In the genomic region with DNA sequence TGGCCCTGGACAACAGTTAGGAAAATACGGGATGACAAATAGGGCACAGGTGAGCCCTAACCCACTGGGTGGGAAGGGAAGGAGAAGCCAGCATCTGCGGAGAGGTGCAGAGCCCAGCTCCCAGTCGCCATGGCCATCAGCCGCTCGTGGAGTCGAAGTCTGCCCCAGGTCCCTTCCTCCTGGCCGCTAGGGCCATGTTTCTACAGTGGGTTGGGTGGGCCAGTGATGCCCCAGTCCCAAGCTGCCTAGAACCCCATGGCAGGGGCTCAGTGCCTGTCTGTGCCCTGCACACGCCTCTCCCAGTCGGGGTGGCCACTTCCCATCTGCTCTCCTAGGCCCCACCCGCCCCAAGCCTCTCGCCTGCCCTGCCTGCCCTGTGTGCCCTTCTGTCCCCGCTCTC, we compare ENCODE assay signal across 6 cellular contexts. TPM values are rescaled to one million over a fixed set of nuclear protein-coding genes. Genes with fewer than 3 reads are reported as not detected.
"Had no signal": no experiment of that assay in that cellular context is flagged by ENCODE, and none has a peak within 500 bp of the region (broad histone marks: within the 10 kb centered on the region; RNA-seq: fewer than 3 reads in every experiment).

No MANE protein-coding gene starts in this region.

- ATAC-seq: HepG2 had no signal

- H3K27ac ChIP-seq: HL-60 had no signal

- DNase-seq: GOT3, H7, HCEC 1CT, KBM-7 had no signal

RNA-seq across cellular contexts. Expression of gene OLFM1, which starts 34.8 kb away (rescaled TPM):
- total RNA-seq: HepG2 had no signal
- polyA plus RNA-seq: HepG2 had no signal
